In the genomic region with DNA sequence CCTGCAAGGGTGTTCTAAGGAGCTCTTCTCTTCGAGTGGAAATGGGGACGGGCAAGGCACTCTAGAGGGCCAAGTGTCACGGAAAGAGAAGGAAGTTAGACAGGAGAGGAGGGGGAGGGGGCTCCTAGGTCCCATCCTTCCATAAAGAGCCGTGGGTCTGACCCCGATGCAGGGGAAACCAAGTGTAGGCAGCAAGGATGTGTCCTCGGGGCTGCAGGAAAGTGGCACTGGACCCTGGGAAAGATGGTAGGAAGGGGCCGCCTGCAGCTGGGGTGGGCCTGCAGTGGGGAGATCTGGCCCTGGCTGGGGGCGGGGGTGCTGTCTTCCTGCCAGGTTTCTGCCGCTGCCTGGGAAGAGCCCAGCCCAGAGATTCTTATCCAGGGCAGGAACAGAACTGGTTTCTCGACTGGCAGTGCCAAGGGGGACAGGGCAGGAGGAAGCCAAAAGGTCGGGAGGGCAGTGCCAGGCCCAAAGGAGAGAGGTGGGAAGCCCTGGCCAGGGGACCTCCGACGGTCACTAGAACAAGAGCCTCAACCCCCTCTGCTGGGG, we compare ENCODE assay signal across 1 cellular context.
TF ChIP-seq lines count a peak whose summit lies in the region.

No MANE protein-coding gene starts in this region.

TF ChIP-seq in endothelial cell of umbilical vein, 7 proteins besides CTCF, POLR2A, EP300 and RAD21:
- TF ChIP-seq GATA2 (IDR thresholded peaks at IDR 0.05; ENCODE audit: insufficient read depth, insufficient read length, low read depth, low read length) (no peak), MYC (IDR thresholded peaks at IDR 0.05; ENCODE audit: low read depth, low read length) (no peak), EZH2 (IDR thresholded peaks at IDR 0.05; ENCODE audit: borderline replicate concordance, low read depth, low read length, severe bottlenecking) (peak; percentile 24)
- TF ChIP-seq, protein P1, sequence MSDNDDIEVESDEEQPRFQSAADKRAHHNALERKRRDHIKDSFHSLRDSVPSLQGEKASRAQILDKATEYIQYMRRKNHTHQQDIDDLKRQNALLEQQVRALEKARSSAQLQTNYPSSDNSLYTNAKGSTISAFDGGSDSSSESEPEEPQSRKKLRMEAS (IDR thresholded peaks at IDR 0.05; ENCODE audit: insufficient read depth, insufficient read length) = no peak
